8 cellular contexts compared by ENCODE assay signal in the genomic region with DNA sequence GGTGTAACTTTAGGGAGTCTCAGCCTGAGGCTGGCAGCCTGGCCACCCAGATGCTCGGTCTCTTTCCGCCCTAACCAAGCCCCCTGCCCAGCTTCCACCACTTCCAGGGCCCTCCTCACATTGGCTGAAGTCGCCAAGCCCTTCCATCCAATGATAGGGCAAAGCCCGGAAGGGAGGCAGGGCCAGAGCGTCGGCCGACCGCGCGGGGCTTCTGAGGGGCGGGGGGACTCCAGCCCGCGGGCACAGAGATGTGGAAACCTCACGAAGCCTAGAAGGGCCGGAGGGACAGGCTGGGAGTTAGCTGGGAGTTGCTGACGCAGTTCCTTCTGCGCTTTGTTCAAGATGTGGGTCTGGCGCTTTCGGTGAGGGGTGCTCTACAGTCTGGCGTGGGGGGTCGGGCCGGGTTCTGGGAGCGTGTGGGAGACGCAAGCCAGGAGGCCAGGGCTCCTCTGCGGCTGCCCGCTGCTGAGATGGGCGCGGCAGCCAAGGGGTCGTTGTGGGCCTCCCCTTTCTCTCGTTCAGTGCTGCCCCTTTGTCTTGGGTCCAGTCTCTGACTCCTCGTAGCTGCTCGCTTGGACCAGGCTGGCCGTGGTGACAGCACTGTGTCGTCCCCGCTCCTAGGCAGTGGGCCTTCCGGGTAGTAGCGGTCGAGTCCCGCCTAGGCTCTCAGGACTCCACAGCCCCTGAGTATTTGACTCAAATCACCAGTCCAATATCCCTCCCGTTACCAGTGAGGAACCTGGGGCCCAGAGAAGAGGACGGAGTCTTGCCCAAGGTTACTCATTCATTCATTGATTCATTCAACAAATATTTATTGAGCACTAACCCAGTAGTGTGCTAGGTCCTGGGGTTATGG. TPM values are rescaled to one million over a fixed set of nuclear protein-coding genes. Genes with fewer than 3 reads are reported as not detected.
DNase-seq lines count a peak whose midpoint lies in the region; ATAC-seq and TF ChIP-seq lines count a peak whose summit lies in the region.

A gene (plus strand): TSS at position 319 of the 856 bp plus-strand sequence. CDS start 9,230 bp downstream, outside the sequence.

- no peaks in the 10 kb centered on the region for H3K27me3 ChIP-seq in HUES48 (ENCODE audit: control insufficient read depth, insufficient read depth, low read length)
- no peaks in the 10 kb centered on the region for H3K27me3 ChIP-seq in SJCRH30

- H3K27ac ChIP-seq in HUES48 (ENCODE audit: low read depth, low read length) (peak within 1 kb of the TSS; percentile 69), SJCRH30 (peak within 1 kb of the TSS; percentile 75)

- H3K27ac Mint-ChIP-seq in memory B cell, result no peak within 1 kb of the TSS

- peak within 1 kb of the TSS; percentile 72 for H3K4me3 Mint-ChIP-seq in memory B cell

- peak within 1 kb of the TSS; percentile 88 for H3K9ac ChIP-seq in HUES48 (ENCODE audit: low read depth, low read length)

- H3K4me1 ChIP-seq in HUES48 (ENCODE audit: control insufficient read depth, insufficient read depth, low read length), result peaks cover 9% of the 10 kb centered on the region; the same call in 1 of the 2 replicates
- no peaks in the 10 kb centered on the region for H3K4me1 ChIP-seq in SJCRH30

- peaks cover 11% of the 10 kb centered on the region for H3K27me3 Mint-ChIP-seq in memory B cell

- no peak for TF ChIP-seq CTCF in epithelial cell of proximal tubule (conservative IDR thresholded peaks at IDR 0.05; ENCODE audit: low read depth, low read length)

- DNase-seq in stimulated activated CD4-positive, alpha-beta T cell treated with anti-CD3 and anti-CD28 coated beads, Interleukin-4, amount 100 ng/mL, for 24 hours, result peak; percentile 3
- no peak for DNase-seq in stimulated activated CD4-positive, alpha-beta T cell treated with anti-CD3 and anti-CD28 coated beads, Interleukin-2, amount 100 ng/mL, for 48 hours
- DNase-seq in SJCRH30 (peak; percentile 88 to 92), epithelial cell of proximal tubule (ENCODE audit: low read depth) (peak; percentile 35), memory B cell (ENCODE audit: low spot score in 2 of 2) (no peak), stromal cell of bone marrow (ENCODE audit: low read depth) (peak; percentile 44)

- H3K9me3 Mint-ChIP-seq in memory B cell, result peaks cover 5% of the 10 kb centered on the region

- ATAC-seq in memory B cell (ENCODE audit: low read depth) (peak; percentile 61), GM19328 (IDR thresholded peaks at IDR 0.05; ENCODE audit: unreplicated experiment) (no peak)

- peaks cover 17% of the 10 kb centered on the region for H3K36me3 Mint-ChIP-seq in memory B cell

- H3K9me3 ChIP-seq in HUES48 (ENCODE audit: control insufficient read depth, insufficient read depth, low read length) (no peaks in the 10 kb centered on the region; the same call in 1 of the 2 replicates), SJCRH30 (replicated peaks) (no peaks in the 10 kb centered on the region)

- H3K36me3 ChIP-seq in HUES48 (ENCODE audit: control insufficient read depth, insufficient read depth, low read length) (peaks cover 37% of the 10 kb centered on the region), SJCRH30 (peaks cover 27% of the 10 kb centered on the region)

- H3K4me1 Mint-ChIP-seq in memory B cell, result peaks cover 5% of the 10 kb centered on the region

- peak within 1 kb of the TSS; percentile 82 for H3K4me3 ChIP-seq in HUES48 (ENCODE audit: low read depth, low read length)
- H3K4me3 ChIP-seq in SJCRH30, result peak within 1 kb of the TSS; percentile 70
- H3K4me3 ChIP-seq in epithelial cell of proximal tubule (ENCODE audit: low read depth, low read length), result peak within 1 kb of the TSS; percentile 69

RNA-seq across cellular contexts. Expression of the gene that starts here (rescaled TPM):
- total RNA-seq in SJCRH30 (2014; rRNA removed; shearing (Covaris generic)), result 6.5 and 8.3 TPM in 2 replicates
- 1.7 and 2.5 TPM in 2 replicates for total RNA-seq in epithelial cell of proximal tubule

Comparison
In these comparisons a context has a peak if more than half of its experiments do, and no peak if none do; other contexts are left out.
1. DNase-seq: peak in stimulated activated CD4-positive, alpha-beta T cell treated with anti-CD3 and anti-CD28 coated beads, Interleukin-4, amount 100 ng/mL, for 24 hours (single experiment), SJCRH30 (2 of 2), epithelial cell of proximal tubule (single experiment) and stromal cell of bone marrow (single experiment); none in stimulated activated CD4-positive, alpha-beta T cell treated with anti-CD3 and anti-CD28 coated beads, Interleukin-2, amount 100 ng/mL, for 48 hours (0 of 2) and memory B cell (0 of 2).
2. Peak in every context shown above with its lines, with median percentiles within 50 percentile points of each other: H3K4me3 ChIP-seq.